ENCODE assay signal across 15 cellular contexts in genomic region chr1:46932020-46932419, GRCh38. TPM values are rescaled to one million over a fixed set of nuclear protein-coding genes. Genes with fewer than 3 reads are reported as not detected.
"Had no signal": no experiment of that assay in that cellular context is flagged by ENCODE, and none has a peak within 500 bp of the region (broad histone marks: within the 10 kb centered on the region; RNA-seq: fewer than 3 reads in every experiment).

No MANE protein-coding gene starts in this region.

RNA-seq across cellular contexts. Expression of gene CYP4A11, which starts 9.3 kb away (rescaled TPM):
- total RNA-seq: kidney epithelial cell; left cardiac atrium; left lung; left ventricle myocardium inferior; left ventricle myocardium superior; lower lobe of right lung; lung; lung microvascular endothelial cell; mammary epithelial cell; mesenteric fat pad; mesothelial cell of epicardium; mononuclear cell; myocyte; naive thymus-derived CD4-positive, alpha-beta T cell; naive thymus-derived CD8-positive, alpha-beta T cell had no signal
